ENCODE assay signal across 10 cellular contexts in the genomic region with DNA sequence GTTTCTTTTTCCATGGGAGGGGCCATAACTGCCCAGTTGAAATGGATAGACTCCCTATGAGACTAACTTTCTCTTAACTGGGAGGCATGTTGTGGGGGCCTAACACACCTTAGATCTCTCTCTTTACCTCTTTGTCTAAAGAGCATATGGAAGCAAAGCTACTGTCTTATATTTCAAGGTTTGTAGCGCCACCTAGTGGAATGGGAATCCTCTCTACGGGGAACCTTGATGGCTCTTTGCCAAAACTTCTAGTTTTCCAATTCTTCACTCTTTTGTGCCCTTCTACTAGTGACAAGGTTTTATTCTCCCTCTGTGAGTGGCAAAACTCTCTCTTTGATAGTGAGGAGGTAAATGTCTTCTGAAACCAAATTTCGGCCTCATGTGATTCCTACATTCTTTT.
DNase-seq lines count a peak whose midpoint lies in the region; ATAC-seq, FAIRE-seq and TF ChIP-seq lines count a peak whose summit lies in the region.
"Had no signal": no experiment of that assay in that cellular context is flagged by ENCODE, and none has a peak within 500 bp of the region (broad histone marks: within the 10 kb centered on the region; RNA-seq: fewer than 3 reads in every experiment).

No MANE protein-coding gene starts in this region.

- H3K4me3 ChIP-seq in GM12864 (ENCODE audit: low read depth, low read length): no peak overlapping the region
- H3K4me3 ChIP-seq in SJCRH30: no peak overlapping the region
- H3K4me3 ChIP-seq in pancreas: no peak overlapping the region
- H3K4me3 ChIP-seq: left lung, sigmoid colon had no signal

- 46 to 54% methylated on average over 3 of the region's 3 CpGs for WGBS in pancreas, 2 donors

- intact Hi-C loops in pancreas (cut with DNase I): no loop called here

- FAIRE-seq in pancreas (lab: Jason Lieb, UNC): no peak

- no peaks in the 10 kb centered on the region for H3K27me3 ChIP-seq in SJCRH30
- no peaks in the 10 kb centered on the region for H3K27me3 ChIP-seq in pancreas
- H3K27me3 ChIP-seq: left lung, sigmoid colon had no signal

- peak; percentile 26 for TF ChIP-seq CTCF in GM12864 (IDR thresholded peaks at IDR 0.05; ENCODE audit: low read depth, low read length, missing control alignments)
- TF ChIP-seq CTCF in pancreas (IDR thresholded peaks at IDR 0.05): no peak

- H3K36me3 ChIP-seq in SJCRH30: no peaks in the 10 kb centered on the region
- no peaks in the 10 kb centered on the region for H3K36me3 ChIP-seq in pancreas
- H3K36me3 ChIP-seq: left lung, sigmoid colon had no signal

- DNase-seq in GM12864 (ENCODE audit: low read depth) (no peak), SJCRH30 (peak; percentile 46 to 70), iPS-NIHi11 (ENCODE audit: low spot score) (peak; percentile 15), pancreas (no peak), NCI-H2107 treated with DMSO at 0.1 percent for 48 hours (lab: John Stamatoyannopoulos, UW; ENCODE audit: unreplicated experiment) (no peak)
- DNase-seq: cerebellar nuclear complex, left lung, sigmoid colon had no signal

- H3K9me3 ChIP-seq in SJCRH30 (replicated peaks) (peaks cover 8% of the 10 kb centered on the region), pancreas (no peaks in the 10 kb centered on the region)

- H3K4me1 ChIP-seq in SJCRH30 (no peaks in the 10 kb centered on the region), pancreas (no peaks in the 10 kb centered on the region)
- H3K4me1 ChIP-seq: left lung, sigmoid colon had no signal

- ATAC-seq in HG02623 (IDR thresholded peaks at IDR 0.05; ENCODE audit: unreplicated experiment) (peak; percentile 52), pancreas (no peak), GM21619 (IDR thresholded peaks at IDR 0.05; ENCODE audit: unreplicated experiment) (no peak)
- ATAC-seq: left lung had no signal

- H3K27ac ChIP-seq in SJCRH30 (no peak overlapping the region), pancreas (no peak overlapping the region)
- H3K27ac ChIP-seq: left lung, sigmoid colon had no signal

Comparison
In these comparisons a context has a peak if more than half of its experiments do, and no peak if none do; other contexts are left out.
1. DNase-seq: peak in SJCRH30 (2 of 2) and iPS-NIHi11 (single experiment); none in GM12864 (single experiment), pancreas (0 of 6) and NCI-H2107 treated with DMSO at 0.1 percent for 48 hours (single experiment).